In genomic region chr7:124155400-124156022, GRCh38 we compare ENCODE assay signal across 8 cellular contexts.
DNase-seq lines count a peak whose midpoint lies in the region; ATAC-seq, FAIRE-seq and TF ChIP-seq lines count a peak whose summit lies in the region.

No MANE protein-coding gene starts in this region.

- H3K4me3 ChIP-seq in astrocyte of the spinal cord (ENCODE audit: low read depth, low read length) (no peak overlapping the region), mesendoderm (ENCODE audit: low read length) (no peak overlapping the region)

- H3K79me1 ChIP-seq in mesendoderm (ENCODE audit: low read length): no peaks in the 10 kb centered on the region

- ATAC-seq in GM21619 (IDR thresholded peaks at IDR 0.05; ENCODE audit: unreplicated experiment): peak; percentile 74
- no peak for ATAC-seq in HG02763 (IDR thresholded peaks at IDR 0.05; ENCODE audit: unreplicated experiment)
- no peak for ATAC-seq in HG03457 (IDR thresholded peaks at IDR 0.05; ENCODE audit: unreplicated experiment)
- ATAC-seq in HG03521 (IDR thresholded peaks at IDR 0.05; ENCODE audit: unreplicated experiment): no peak

- no peak overlapping the region for H2BK5ac ChIP-seq in mesendoderm (ENCODE audit: low read length)

- no peak overlapping the region for H3K23ac ChIP-seq in mesendoderm (ENCODE audit: low read length)

- H3K27me3 ChIP-seq in mesendoderm (ENCODE audit: insufficient read depth, low read length, poor library complexity): no peaks in the 10 kb centered on the region

- DNase-seq in D721Med (ENCODE audit: insufficient read length, low spot score) (no peak), NCI-H1417 (lab: John Stamatoyannopoulos, UW) (peak; percentile 16 to 73 (median 38)), astrocyte of the spinal cord (ENCODE audit: low read depth, low spot score) (peak; percentile 53), mesendoderm (peak; percentile 35)

- H3K9ac ChIP-seq in mesendoderm (ENCODE audit: low read length): no peak overlapping the region

- FAIRE-seq in D721Med (lab: Jason Lieb, UNC): peak; percentile 90

- no peak overlapping the region for H3K4me2 ChIP-seq in mesendoderm (ENCODE audit: low read length)

- no peak overlapping the region for H4K8ac ChIP-seq in mesendoderm (ENCODE audit: low read depth, low read length)

- H3K27ac ChIP-seq in mesendoderm (ENCODE audit: low read depth, low read length): no peak overlapping the region

- H3K56ac ChIP-seq in mesendoderm (ENCODE audit: low read length): no peak overlapping the region

- H2BK15ac ChIP-seq in mesendoderm (replicated peaks; ENCODE audit: low read depth): no peak overlapping the region

- no peak overlapping the region for H3K18ac ChIP-seq in mesendoderm (ENCODE audit: low read length)

- in situ Hi-C loops in astrocyte of the spinal cord (cut with HindIII; ENCODE audit: low sequenced_read_pairs): no loop called here

- no peaks in the 10 kb centered on the region for H3K36me3 ChIP-seq in mesendoderm (ENCODE audit: control insufficient read depth, insufficient read depth, low read length)

- H2AK5ac ChIP-seq in mesendoderm (ENCODE audit: low read length): no peak overlapping the region

- no peak overlapping the region for H4K5ac ChIP-seq in mesendoderm (ENCODE audit: low read length)

- H3K4ac ChIP-seq in mesendoderm (ENCODE audit: low read depth, low read length): no peak overlapping the region

- TF ChIP-seq CTCF in D721Med (IDR thresholded peaks at IDR 0.05; ENCODE audit: insufficient read depth, missing control alignments) (peak; percentile 64), astrocyte of the spinal cord (IDR thresholded peaks at IDR 0.05; ENCODE audit: low read depth, low read length) (peak; percentile 56)

- no peaks in the 10 kb centered on the region for H3K79me2 ChIP-seq in mesendoderm (ENCODE audit: control insufficient read depth, insufficient read depth, low read length)

- no peaks in the 10 kb centered on the region for H3K4me1 ChIP-seq in mesendoderm (ENCODE audit: control insufficient read depth, low read depth, low read length)

- no CpG with 5 or more reads among the region's 3 CpGs for WGBS in mesendoderm (ENCODE audit: extremely low coverage, insufficient coverage, low lambda C conversion rate)

- no peak overlapping the region for H2BK120ac ChIP-seq in mesendoderm (ENCODE audit: low read depth, low read length)
